32 cellular contexts compared by ENCODE assay signal in the genomic region with DNA sequence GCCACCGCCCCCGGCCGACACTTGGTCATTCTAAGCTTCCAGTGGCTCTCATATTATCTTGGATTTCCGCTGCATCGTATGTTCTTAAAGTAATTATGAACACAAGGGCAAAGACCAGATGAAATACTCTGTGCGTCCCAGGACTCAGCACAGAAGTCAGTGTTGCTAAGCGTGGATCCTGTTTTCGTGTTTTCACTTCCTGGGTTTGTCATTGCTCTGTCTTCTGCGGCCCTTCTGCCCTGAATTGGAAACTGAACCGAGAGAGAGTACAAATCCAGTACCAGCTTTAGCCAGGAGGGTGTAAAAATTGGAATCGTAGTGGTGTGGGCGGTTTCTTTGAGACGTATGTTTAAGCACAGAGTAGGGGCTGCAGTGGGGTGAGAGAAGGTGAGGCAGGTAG. TPM values are rescaled to one million over a fixed set of nuclear protein-coding genes. Genes with fewer than 3 reads are reported as not detected.
"Had no signal": no experiment of that assay in that cellular context is flagged by ENCODE, and none has a peak within 500 bp of the region (broad histone marks: within the 10 kb centered on the region; RNA-seq: fewer than 3 reads in every experiment).

No MANE protein-coding gene starts in this region.

- H3K27ac ChIP-seq: body of pancreas, colonic mucosa, gastroesophageal sphincter, parathyroid adenoma, psoas muscle, sigmoid colon, SK-N-MC, suprapubic skin, tibial artery, upper lobe of right lung, WERI-Rb-1 had no signal

- H3K4me3 ChIP-seq: body of pancreas, colonic mucosa, gastroesophageal sphincter, psoas muscle, sigmoid colon, SK-N-MC, suprapubic skin, tibial artery, upper lobe of right lung had no signal

- H3K4me1 Mint-ChIP-seq: activated naive CD4-positive, alpha-beta T cell treated with anti-CD3 and anti-CD28 coated beads, Interleukin-2, amount 10 ng/mL, durations not matched to agents 7 days and 5 days; immature natural killer cell; mesothelial cell of epicardium; neural crest cell had no signal

- H3K4me3 Mint-ChIP-seq: activated CD8-positive, alpha-beta T cell treated with anti-CD3 and anti-CD28 coated beads, Interleukin-2, amount 10 ng/mL, durations not matched to agents 7 days and 5 days; activated naive CD4-positive, alpha-beta T cell treated with anti-CD3 and anti-CD28 coated beads, Interleukin-2, amount 10 ng/mL, durations not matched to agents 7 days and 5 days; activated T-cell treated with anti-CD3 and anti-CD28 coated beads, Interleukin-2, amount 50 U/mL, for 72 hours; immature natural killer cell; mesothelial cell of epicardium; neural crest cell had no signal

- H3K27me3 Mint-ChIP-seq: activated naive CD4-positive, alpha-beta T cell treated with anti-CD3 and anti-CD28 coated beads, Interleukin-2, amount 10 ng/mL, durations not matched to agents 7 days and 5 days; naive thymus-derived CD8-positive, alpha-beta T cell had no signal

- H3K9me3 ChIP-seq: body of pancreas, colonic mucosa, gastroesophageal sphincter, psoas muscle, sigmoid colon, suprapubic skin, tibial artery, upper lobe of right lung had no signal

- H3K4me1 ChIP-seq: body of pancreas, colonic mucosa, gastroesophageal sphincter, parathyroid adenoma, sigmoid colon, suprapubic skin, tibial artery, upper lobe of right lung had no signal

- ATAC-seq: activated CD8-positive, alpha-beta T cell treated with anti-CD3 and anti-CD28 coated beads, Interleukin-2, amount 10 ng/mL, durations not matched to agents 7 days and 5 days; activated T-cell treated with anti-CD3 and anti-CD28 coated beads, Interleukin-2, amount 50 U/mL, for 72 hours; body of pancreas; gastroesophageal sphincter; left colon; naive thymus-derived CD8-positive, alpha-beta T cell; psoas muscle had no signal

- H3K27me3 ChIP-seq: body of pancreas, colonic mucosa, gastroesophageal sphincter, sigmoid colon, suprapubic skin, tibial artery, upper lobe of right lung had no signal

- DNase-seq: activated CD4-positive, alpha-beta T cell treated with anti-CD3 and anti-CD28 coated beads, Interleukin-2, amount 50 U/mL, for 1 hour; activated CD4-positive, CD25-positive, alpha-beta regulatory T cell treated with anti-CD3 and anti-CD28 coated beads, Interleukin-2, amount 50 U/mL, for 72 hours; activated CD8-positive, alpha-beta T cell treated with anti-CD3 and anti-CD28 coated beads, Interleukin-2, amount 10 ng/mL, durations not matched to agents 7 days and 5 days; activated effector memory CD4-positive, alpha-beta T cell treated with anti-CD3 and anti-CD28 coated beads, Interleukin-2, amount 50 U/mL, for 16 hours; activated naive CD4-positive, alpha-beta T cell treated with anti-CD3 and anti-CD28 coated beads, Interleukin-2, amount 10 ng/mL, durations not matched to agents 7 days and 5 days; activated T-cell treated with anti-CD3 and anti-CD28 coated beads for 4 hours; activated T-cell treated with anti-CD3 and anti-CD28 coated beads, Interleukin-2, amount 50 U/mL, for 72 hours; body of pancreas; cerebellar nuclear complex; colonic mucosa; effector memory CD4-positive, alpha-beta T cell; hypothalamus; immature natural killer cell; kidney; left colon; mammary epithelial cell; naive thymus-derived CD8-positive, alpha-beta T cell; nucleus accumbens; sigmoid colon; small intestine; stimulated activated CD4-positive, alpha-beta T cell treated with anti-CD3 and anti-CD28 coated beads, Interleukin-4, amount 100 ng/mL, for 24 hours; stimulated activated naive CD4-positive, alpha-beta T cell; tibial artery; upper lobe of right lung; WERI-Rb-1 had no signal

- H3K27ac Mint-ChIP-seq: activated T-cell treated with anti-CD3 and anti-CD28 coated beads, Interleukin-2, amount 50 U/mL, for 72 hours; immature natural killer cell; mesothelial cell of epicardium had no signal

- H3K9me3 Mint-ChIP-seq: activated T-cell treated with anti-CD3 and anti-CD28 coated beads, Interleukin-2, amount 50 U/mL, for 72 hours; immature natural killer cell; mesothelial cell of epicardium; naive thymus-derived CD8-positive, alpha-beta T cell; neural crest cell had no signal

RNA-seq across cellular contexts. Expression of gene DBNDD1, which starts 32.7 kb away (rescaled TPM):
- polyA plus RNA-seq: immature natural killer cell had no signal
